ENCODE assay signal across 26 cellular contexts in the genomic region with DNA sequence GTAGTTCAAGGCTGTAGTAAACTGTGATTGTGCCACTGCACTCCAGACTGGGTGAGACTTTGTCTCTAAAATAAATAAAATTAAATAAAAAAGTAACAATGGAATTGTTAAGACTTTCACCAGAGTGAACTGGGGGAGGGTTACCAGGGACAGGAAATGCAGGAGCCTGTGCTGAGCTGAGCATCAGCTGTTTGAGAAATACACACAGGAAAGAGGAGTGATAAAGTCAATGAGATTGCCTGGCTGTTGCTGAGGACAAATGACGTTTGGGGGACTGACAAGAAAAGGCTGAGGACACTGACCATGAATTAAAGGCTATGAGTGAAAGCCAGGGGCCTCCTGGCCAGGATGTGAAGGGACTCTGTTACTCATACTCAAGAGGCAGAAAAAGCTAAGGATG.
A peak's percentile ranks its signal among the peaks of the same experiment; 100 is the strongest.
DNase-seq lines count a peak whose midpoint lies in the region; ATAC-seq and TF ChIP-seq lines count a peak whose summit lies in the region.
"Had no signal": no experiment of that assay in that cellular context is flagged by ENCODE, and none has a peak within 500 bp of the region (broad histone marks: within the 10 kb centered on the region; RNA-seq: fewer than 3 reads in every experiment).

No MANE protein-coding gene starts in this region.

- TF ChIP-seq RAD21 in IMR-90 (IDR thresholded peaks at IDR 0.05; ENCODE audit: low read length), result no peak

- TF ChIP-seq CTCF in left ventricle myocardium inferior (IDR thresholded peaks at IDR 0.05; ENCODE audit: borderline replicate concordance), result no peak
- no peak for TF ChIP-seq CTCF in IMR-90 (conservative IDR thresholded peaks at IDR 0.05; ENCODE audit: low read depth, low read length)
- TF ChIP-seq CTCF in colonic mucosa (IDR thresholded peaks at IDR 0.05), result no peak

- H3K14ac ChIP-seq in IMR-90 (replicated peaks; ENCODE audit: low read depth, low read length), result peak overlapping the region; percentile 79

- H3K23ac ChIP-seq in IMR-90 (ENCODE audit: low read depth, low read length), result peak overlapping the region; percentile 16; the same call in 1 of the 2 replicates

- no peak overlapping the region for H4K91ac ChIP-seq in IMR-90 (ENCODE audit: insufficient read depth, low read depth, low read length)

- H3K4ac ChIP-seq in IMR-90 (ENCODE audit: low read depth, low read length), result peak overlapping the region; percentile 4; the same call in 1 of the 2 replicates

- H3K27me3 ChIP-seq in left ventricle myocardium inferior (ENCODE audit: low read depth) (peaks cover 61% of the 10 kb centered on the region), IMR-90 (ENCODE audit: control insufficient read depth, insufficient read depth, low read length) (no peaks in the 10 kb centered on the region; the same call in 1 of the 2 replicates), thymus (ENCODE audit: control insufficient read depth, insufficient read depth) (no peaks in the 10 kb centered on the region), colonic mucosa (no peaks in the 10 kb centered on the region)
- H3K27me3 ChIP-seq: BE2C, SJCRH30 had no signal

- POLR2A ChIA-PET in IMR-90 (lab: Charles Lee; ENCODE audit: unreplicated experiment), result no interaction called here

- H2AK5ac ChIP-seq in IMR-90 (ENCODE audit: low read depth, low read length), result peak overlapping the region; percentile 54; the same call in 1 of the 2 replicates

- no peak overlapping the region for H3K27ac ChIP-seq in left ventricle myocardium inferior (replicated peaks)
- H3K27ac ChIP-seq in IMR-90 (ENCODE audit: insufficient read depth, low read length), result no peak overlapping the region
- H3K27ac ChIP-seq in thymus (ENCODE audit: low read depth), result peak overlapping the region; percentile 31
- no peak overlapping the region for H3K27ac ChIP-seq in colonic mucosa
- H3K27ac ChIP-seq: GM23248, SJCRH30 had no signal

- H3K4me2 ChIP-seq in IMR-90 (ENCODE audit: low read depth, low read length), result no peak overlapping the region

- H3K9me1 ChIP-seq in IMR-90 (ENCODE audit: insufficient read depth, low read length), result peaks cover 2% of the 10 kb centered on the region; the same call in 1 of the 2 replicates

- dilution Hi-C loops in IMR-90 (cut with HindIII; ENCODE audit: low sequenced_read_pairs, unreplicated experiment), result no loop called here

- ATAC-seq in left cardiac atrium, result peak; percentile 27 to 46
- ATAC-seq in IMR-90 (ENCODE audit: low read depth), result no peak
- ATAC-seq in left lobe of liver, result peak; percentile 62
- ATAC-seq: PC-3 had no signal

- H2BK20ac ChIP-seq in IMR-90 (ENCODE audit: low read depth, low read length), result peak overlapping the region; percentile 42; the same call in 1 of the 2 replicates

- H4K20me1 ChIP-seq in IMR-90 (ENCODE audit: insufficient read depth, low read length), result no peaks in the 10 kb centered on the region

- peak overlapping the region; percentile 33; the same call in 1 of the 3 replicates for H2BK15ac ChIP-seq in IMR-90 (ENCODE audit: low read depth, low read length)

- H2AFZ ChIP-seq in IMR-90 (replicated peaks; ENCODE audit: low read length, poor library complexity), result peak overlapping the region; percentile 40
- H2AFZ ChIP-seq: GM23248 had no signal

- H3K4me1 ChIP-seq in left ventricle myocardium inferior (peaks cover 3% of the 10 kb centered on the region), IMR-90 (ENCODE audit: control insufficient read depth, insufficient read depth, low read length) (0 out of 2 replicates have a peak, but pooled peaks cover 2% of the 10 kb centered on the region), thymus (ENCODE audit: control insufficient read depth, insufficient read depth, low read length) (peaks cover 27% of the 10 kb centered on the region), colonic mucosa (no peaks in the 10 kb centered on the region)
- H3K4me1 ChIP-seq: BE2C had no signal

- in situ Hi-C loops in IMR-90 (cut with MboI; ENCODE audit: low sequenced_read_pairs), result no loop called here

- H3K36me3 ChIP-seq in left ventricle myocardium inferior, result no peaks in the 10 kb centered on the region
- no peaks in the 10 kb centered on the region for H3K36me3 ChIP-seq in IMR-90 (ENCODE audit: control insufficient read depth, insufficient read depth, low read length)
- no peaks in the 10 kb centered on the region for H3K36me3 ChIP-seq in thymus (ENCODE audit: control insufficient read depth, insufficient read depth)
- no peaks in the 10 kb centered on the region for H3K36me3 ChIP-seq in colonic mucosa
- H3K36me3 ChIP-seq: BE2C, SJCRH30 had no signal

- no peak overlapping the region for H2BK120ac ChIP-seq in IMR-90 (ENCODE audit: low read depth, low read length)

- H3K56ac ChIP-seq in IMR-90 (ENCODE audit: extremely low read depth, insufficient read depth, low read length), result no peak overlapping the region

- DNase-seq in left cardiac atrium (no peak), left ventricle myocardium inferior (no peak), IMR-90 (no peak), left lobe of liver (ENCODE audit: low spot score) (no peak), colonic mucosa (no peak), activated gamma-delta T cell treated with Interleukin-2 at 50 U/mL for 16 hours (no peak)
- DNase-seq: 8988T; ACHN; BE2C; Calu3; DMS79 treated with DMSO at 0.1 percent for 48 hours; GM23248; H7; KBM-7; MV-4-11; NCI-H1105; NCI-H1436 treated with DMSO at 0.1 percent for 48 hours; NCI-H187 treated with DMSO at 0.1 percent for 48 hours; NCI-H2107; NCI-H446; NCI-H524 treated with DMSO at 0.1 percent for 48 hours; NCI-H774; NK-92 treated with Interleukin-12 subunit alpha and Interleukin-12 subunit beta, amount 100 ng/mL, for 24 hours; PC-3; SJCRH30 had no signal

- no peak overlapping the region for H3K9ac ChIP-seq in IMR-90 (ENCODE audit: low read depth, low read length)
- no peak overlapping the region for H3K9ac ChIP-seq in colonic mucosa (ENCODE audit: low read depth in 2 of 2, low read length in 2 of 2)
- H3K9ac ChIP-seq: GM23248 had no signal

- no peaks in the 10 kb centered on the region for H3K79me1 ChIP-seq in IMR-90 (ENCODE audit: low read depth in 1 of 2, low read length in 2 of 2)

- no peak for TF ChIP-seq POLR2A in IMR-90 (IDR thresholded peaks at IDR 0.05; ENCODE audit: low read depth, low read length)

- no TSS peak for BruUV-seq in IMR-90 (replicated peaks; lab: Mats Ljungman, UMichigan)

- intact Hi-C loops in left cardiac atrium (cut with DNase I), result no loop called here
- intact Hi-C loops in left ventricle myocardium inferior (cut with micrococcal nuclease), result no loop called here
- intact Hi-C loops in IMR-90 (cut with micrococcal nuclease), result no loop called here
- intact Hi-C loops in colonic mucosa (cut with DNase I), result no loop called here

- no peak overlapping the region for H2BK5ac ChIP-seq in IMR-90 (ENCODE audit: low read depth, low read length, poor library complexity, severe bottlenecking)

- CTCF ChIA-PET in IMR-90 (lab: Yijun Ruan, JAX), result no interaction called here

- no CpG with 5 or more reads among the region's 1 CpG for WGBS in IMR-90 (ENCODE audit: extremely low coverage in 2 of 2, insufficient read length in 1 of 2), 2 experiments
- 3% methylated on average over 1 of the region's 1 CpG for WGBS in thymus

- H3K9me3 ChIP-seq in left ventricle myocardium inferior (replicated peaks), result no peaks in the 10 kb centered on the region
- H3K9me3 ChIP-seq in IMR-90 (ENCODE audit: control insufficient read depth, insufficient read depth, low read length), result no peaks in the 10 kb centered on the region
- H3K9me3 ChIP-seq in thymus (ENCODE audit: control insufficient read depth), result no peaks in the 10 kb centered on the region
- no peaks in the 10 kb centered on the region for H3K9me3 ChIP-seq in colonic mucosa
- H3K9me3 ChIP-seq: BE2C, SJCRH30 had no signal

- H2AK9ac ChIP-seq in IMR-90 (replicated peaks; ENCODE audit: low read depth, low read length, poor library complexity), result peak overlapping the region; percentile 44

- no peak overlapping the region for H4K8ac ChIP-seq in IMR-90 (ENCODE audit: low read depth in 2 of 2, low read length in 2 of 2)

- H3K4me3 ChIP-seq in left ventricle myocardium inferior (no peak overlapping the region), IMR-90 (ENCODE audit: insufficient read depth, low read depth, low read length) (no peak overlapping the region), thymus (ENCODE audit: low read length) (no peak overlapping the region), colonic mucosa (no peak overlapping the region)
- H3K4me3 ChIP-seq: GM23248, SJCRH30 had no signal

- no peak overlapping the region for H3K18ac ChIP-seq in IMR-90 (ENCODE audit: low read depth, low read length)

- no peak overlapping the region for H4K5ac ChIP-seq in IMR-90 (ENCODE audit: low read depth, low read length)

TF ChIP-seq in IMR-90, 13 proteins besides CTCF, POLR2A, EP300 and RAD21 (continues in another document):
- TF ChIP-seq, protein P1, sequence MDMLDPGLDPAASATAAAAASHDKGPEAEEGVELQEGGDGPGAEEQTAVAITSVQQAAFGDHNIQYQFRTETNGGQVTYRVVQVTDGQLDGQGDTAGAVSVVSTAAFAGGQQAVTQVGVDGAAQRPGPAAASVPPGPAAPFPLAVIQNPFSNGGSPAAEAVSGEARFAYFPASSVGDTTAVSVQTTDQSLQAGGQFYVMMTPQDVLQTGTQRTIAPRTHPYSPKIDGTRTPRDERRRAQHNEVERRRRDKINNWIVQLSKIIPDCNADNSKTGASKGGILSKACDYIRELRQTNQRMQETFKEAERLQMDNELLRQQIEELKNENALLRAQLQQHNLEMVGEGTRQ (IDR thresholded peaks at IDR 0.05; ENCODE audit: low read depth, low read length), result no peak
- TF ChIP-seq BHLHE40 (IDR thresholded peaks at IDR 0.05; ENCODE audit: low read depth, low read length) (no peak), CHD1 (IDR thresholded peaks at IDR 0.05; ENCODE audit: low read depth, low read length) (no peak), CEBPB (IDR thresholded peaks at IDR 0.05; ENCODE audit: low read depth, low read length) (no peak), SMC3 (IDR thresholded peaks at IDR 0.05; ENCODE audit: low read depth, low read length) (no peak), RCOR1 (IDR thresholded peaks at IDR 0.05; ENCODE audit: insufficient replicate concordance, low read length) (no peak), FOS (IDR thresholded peaks at IDR 0.05; ENCODE audit: low read depth, low read length) (no peak), MXI1 (IDR thresholded peaks at IDR 0.05; ENCODE audit: borderline replicate concordance, low read depth, low read length) (no peak), NFE2L2 (IDR thresholded peaks at IDR 0.05; ENCODE audit: low read depth, low read length) (no peak), MAFK (IDR thresholded peaks at IDR 0.05; ENCODE audit: low read depth, low read length) (no peak)
- TF ChIP-seq, protein P2, sequence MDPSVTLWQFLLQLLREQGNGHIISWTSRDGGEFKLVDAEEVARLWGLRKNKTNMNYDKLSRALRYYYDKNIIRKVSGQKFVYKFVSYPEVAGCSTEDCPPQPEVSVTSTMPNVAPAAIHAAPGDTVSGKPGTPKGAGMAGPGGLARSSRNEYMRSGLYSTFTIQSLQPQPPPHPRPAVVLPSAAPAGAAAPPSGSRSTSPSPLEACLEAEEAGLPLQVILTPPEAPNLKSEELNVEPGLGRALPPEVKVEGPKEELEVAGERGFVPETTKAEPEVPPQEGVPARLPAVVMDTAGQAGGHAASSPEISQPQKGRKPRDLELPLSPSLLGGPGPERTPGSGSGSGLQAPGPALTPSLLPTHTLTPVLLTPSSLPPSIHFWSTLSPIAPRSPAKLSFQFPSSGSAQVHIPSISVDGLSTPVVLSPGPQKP (IDR thresholded peaks at IDR 0.05; ENCODE audit: borderline replicate concordance, low read depth, low read length), result no peak
